In the genomic region with DNA sequence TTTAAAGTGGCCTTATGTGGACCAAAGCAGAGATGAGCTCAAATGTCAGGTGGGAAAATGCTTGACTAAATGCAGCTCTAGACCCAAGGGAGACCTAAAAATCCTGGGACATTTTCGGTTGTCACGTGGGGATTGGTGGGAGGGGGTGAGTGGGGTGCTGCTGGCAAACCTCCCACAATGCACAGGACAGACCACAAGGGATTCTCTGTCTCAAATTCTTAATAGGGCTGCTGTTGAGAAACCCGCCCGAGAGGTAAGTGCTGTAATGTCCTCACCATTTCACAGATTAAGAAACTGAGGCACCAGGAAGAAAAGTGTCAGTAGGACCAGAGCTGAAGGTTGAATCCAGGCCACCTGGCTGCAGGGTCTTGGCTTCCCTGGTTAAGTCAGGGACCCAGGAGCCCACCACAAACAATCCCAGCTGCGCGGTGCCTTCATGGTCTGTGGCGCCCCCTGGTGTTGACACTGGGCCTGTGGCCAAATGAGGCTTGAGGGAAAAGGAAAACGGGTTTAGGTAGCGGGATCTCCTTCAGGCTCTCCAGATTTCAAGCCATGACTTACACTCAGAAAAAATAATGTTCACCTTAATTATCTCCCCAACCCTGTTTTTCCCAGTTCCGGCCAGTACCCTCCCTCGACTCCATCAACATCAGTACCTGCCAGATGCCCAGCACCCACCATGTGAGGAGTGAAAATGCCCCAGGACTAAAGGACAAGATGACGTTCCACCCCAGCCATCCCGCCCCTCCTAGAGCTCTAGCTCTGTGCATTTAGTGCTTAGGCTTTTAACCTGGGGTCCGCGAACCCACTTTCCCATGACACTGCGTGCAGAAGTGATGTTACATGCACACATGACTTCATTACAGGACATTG, we compare ENCODE assay signal across 7 cellular contexts. TPM values are rescaled to one million over a fixed set of nuclear protein-coding genes. Genes with fewer than 3 reads are reported as not detected.
A peak's percentile ranks its signal among the peaks of the same experiment; 100 is the strongest.
DNase-seq lines count a peak whose midpoint lies in the region; ATAC-seq, FAIRE-seq and TF ChIP-seq lines count a peak whose summit lies in the region.

No MANE protein-coding gene starts in this region.

- no peaks in the 10 kb centered on the region for H3K9me2 ChIP-seq in PC-3 (replicated peaks; ENCODE audit: low read length)

- H2AFZ ChIP-seq in PC-3 (ENCODE audit: low read length) = no peak overlapping the region

- TF ChIP-seq POLR2A in GM12891 (IDR thresholded peaks at IDR 0.05; ENCODE audit: low read depth, low read length) = no peak

- H3K27me3 ChIP-seq in PC-3 (ENCODE audit: low read length) = peaks cover 5% of the 10 kb centered on the region

- no peaks in the 10 kb centered on the region for H3K79me2 ChIP-seq in PC-3 (ENCODE audit: low read length)

- intact Hi-C loops in PC-3 (cut with micrococcal nuclease) = loop anchor here (1.0 to 5.0 kb wide), 3 partner anchors 96 to 182 kb away; no protein-coding TSS in a partner anchor
- intact Hi-C loops in left ventricle myocardium superior (cut with micrococcal nuclease) = loop anchor here (2.0 kb wide), 1 partner anchor 130 kb away; no protein-coding TSS in a partner anchor

- no peaks in the 10 kb centered on the region; the same call in 1 of the 2 replicates for H3K36me3 ChIP-seq in PC-3 (ENCODE audit: low read depth, low read length)

- H3K9me3 ChIP-seq in PC-3 (ENCODE audit: low read length) = no peaks in the 10 kb centered on the region

- peak; percentile 90 for TF ChIP-seq CTCF in PC-3 (conservative IDR thresholded peaks at IDR 0.05; ENCODE audit: low read depth, low read length)

- H3K9ac ChIP-seq in PC-3 (ENCODE audit: low read length) = no peak overlapping the region

- no peaks in the 10 kb centered on the region for H3K4me1 ChIP-seq in PC-3 (ENCODE audit: insufficient read depth, low read length)

- POLR2A ChIA-PET in PC-3 (lab: Charles Lee; ENCODE audit: unreplicated experiment) = no interaction called here

- H3K27ac ChIP-seq in PC-3 (ENCODE audit: low read length) = no peak overlapping the region

- BruUV-seq in PC-3 (replicated peaks; lab: Mats Ljungman, UMichigan) = no TSS peak

- H3K4me3 ChIP-seq in PC-3 (ENCODE audit: low read length) = no peak overlapping the region

- ATAC-seq in PC-3 (peak; percentile 70), left ventricle myocardium superior (peak; percentile 57), GM18520 (IDR thresholded peaks at IDR 0.05; ENCODE audit: unreplicated experiment) (no peak), HG03432 (IDR thresholded peaks at IDR 0.05; ENCODE audit: unreplicated experiment) (no peak)

- CTCF ChIA-PET in PC-3 (lab: Charles Lee) = interaction anchor here (0.6 to 1.0 kb wide), 2 partner anchors 81 to 97 kb away, joined by 3 to 10 read pairs; no protein-coding TSS in a partner anchor

- H3F3A ChIP-seq in PC-3 (ENCODE audit: low read length, unreplicated experiment) = no peaks in the 10 kb centered on the region

- H4K20me1 ChIP-seq in PC-3 (ENCODE audit: low read length) = no peaks in the 10 kb centered on the region

- peak; percentile 89 for FAIRE-seq in GM12891 (lab: Jason Lieb, UNC)

- H3K4me2 ChIP-seq in PC-3 (ENCODE audit: low read length) = peak overlapping the region; percentile 38

- DNase-seq in GM12891 (ENCODE audit: insufficient read length, low spot score) (no peak), PC-3 (peak; percentile 62), left ventricle myocardium superior (peak; percentile 62)
- DNase-seq in activated naive CD4-positive, alpha-beta T cell (lab: John Stamatoyannopoulos, UW) = peak; percentile 11 to 56 (median 39)
- DNase-seq in stimulated activated CD4-positive, alpha-beta T cell treated with anti-CD3 and anti-CD28 coated beads, Interleukin-2, amount 100 ng/mL, for 4 hours (ENCODE audit: low read depth) = peak; percentile 19

TF ChIP-seq in GM12891, 5 proteins besides CTCF, POLR2A, EP300 and RAD21:
- TF ChIP-seq SPI1 (IDR thresholded peaks at IDR 0.05; ENCODE audit: low read depth, low read length) (no peak), TAF1 (IDR thresholded peaks at IDR 0.05; ENCODE audit: low read depth, low read length) (no peak), POU2F2 (IDR thresholded peaks at IDR 0.05; ENCODE audit: low read depth, low read length) (no peak), POLR2AphosphoS5 (IDR thresholded peaks at IDR 0.05; ENCODE audit: low read depth, low read length) (no peak), PAX5 (IDR thresholded peaks at IDR 0.05; ENCODE audit: insufficient read depth, low read length, severe bottlenecking) (no peak)

RNA-seq across cellular contexts. Expression of a gene that starts 7.2 kb away (rescaled TPM):
- polyA plus RNA-seq in GM12891 (2012; ENCODE audit: low read depth, missing spikeins) = 0.44 TPM
- total RNA-seq in PC-3 (2014; rRNA removed) = not detected in 2 replicates
- not detected for total RNA-seq in left ventricle myocardium superior

Comparison
In these comparisons a context has a peak if more than half of its experiments do, and no peak if none do; other contexts are left out.
1. ATAC-seq: peak in PC-3 (single experiment) and left ventricle myocardium superior (single experiment); none in GM18520 (single experiment) and HG03432 (single experiment).